Comparison of ENCODE assay signal across 16 cellular contexts in the genomic region with DNA sequence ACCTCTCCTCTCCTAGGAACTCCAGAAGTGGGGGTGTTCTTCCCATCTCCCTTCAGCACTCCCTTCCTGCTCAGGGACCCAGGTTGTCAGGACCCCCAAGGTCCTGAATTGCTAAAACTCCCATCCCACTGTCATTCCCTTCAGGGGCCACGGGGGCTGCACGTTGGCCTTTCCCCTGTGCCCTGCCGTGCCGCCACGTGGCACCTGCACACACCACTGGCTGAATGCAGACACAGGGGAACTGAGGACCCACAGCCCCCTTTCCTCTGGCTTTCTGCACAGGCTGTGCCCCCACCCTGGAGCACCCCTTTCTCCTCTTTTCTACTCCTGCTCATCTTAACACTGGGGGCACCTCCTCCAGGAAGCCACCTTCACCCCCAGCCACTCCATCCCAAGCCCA. TPM values are rescaled to one million over a fixed set of nuclear protein-coding genes. Genes with fewer than 3 reads are reported as not detected.
DNase-seq lines count a peak whose midpoint lies in the region; ATAC-seq and TF ChIP-seq lines count a peak whose summit lies in the region.
"Had no signal": no experiment of that assay in that cellular context is flagged by ENCODE, and none has a peak within 500 bp of the region (broad histone marks: within the 10 kb centered on the region; RNA-seq: fewer than 3 reads in every experiment).

No MANE protein-coding gene starts in this region.

- H3K36me3 Mint-ChIP-seq in activated naive CD8-positive, alpha-beta T cell treated with anti-CD3 and anti-CD28 coated beads for 36 hours: no peaks in the 10 kb centered on the region
- H3K36me3 Mint-ChIP-seq in activated naive CD8-positive, alpha-beta T cell treated with anti-CD3 and anti-CD28 coated beads, Interleukin-2, amount 50 U/mL, for 24 hours (ENCODE audit: low read depth): no peaks in the 10 kb centered on the region
- H3K36me3 Mint-ChIP-seq in chondrocyte (ENCODE audit: low read depth): no peaks in the 10 kb centered on the region
- H3K36me3 Mint-ChIP-seq in nephron progenitor cell (ENCODE audit: low read depth): peaks cover 46% of the 10 kb centered on the region
- H3K36me3 Mint-ChIP-seq: CD8-positive, alpha-beta T cell had no signal

- peak overlapping the region; percentile 72 for H3K27ac Mint-ChIP-seq in activated naive CD8-positive, alpha-beta T cell treated with anti-CD3 and anti-CD28 coated beads for 36 hours
- H3K27ac Mint-ChIP-seq in activated naive CD8-positive, alpha-beta T cell treated with anti-CD3 and anti-CD28 coated beads, Interleukin-2, amount 50 U/mL, for 24 hours: no peak overlapping the region
- H3K27ac Mint-ChIP-seq in chondrocyte (ENCODE audit: unreplicated experiment) (peak overlapping the region; percentile 46), nephron progenitor cell (peak overlapping the region; percentile 12)
- H3K27ac Mint-ChIP-seq: CD4-positive, alpha-beta T cell; CD8-positive, alpha-beta T cell had no signal

- peaks cover 23% of the 10 kb centered on the region for H3K4me1 Mint-ChIP-seq in activated naive CD8-positive, alpha-beta T cell treated with anti-CD3 and anti-CD28 coated beads for 36 hours
- peaks cover 20% of the 10 kb centered on the region for H3K4me1 Mint-ChIP-seq in activated naive CD8-positive, alpha-beta T cell treated with anti-CD3 and anti-CD28 coated beads, Interleukin-2, amount 50 U/mL, for 24 hours
- H3K4me1 Mint-ChIP-seq in chondrocyte (ENCODE audit: low read depth) (no peaks in the 10 kb centered on the region), nephron progenitor cell (peaks cover 1% of the 10 kb centered on the region)

- H3K4me3 Mint-ChIP-seq in activated naive CD8-positive, alpha-beta T cell treated with anti-CD3 and anti-CD28 coated beads for 36 hours: no peak overlapping the region
- H3K4me3 Mint-ChIP-seq in activated naive CD8-positive, alpha-beta T cell treated with anti-CD3 and anti-CD28 coated beads, Interleukin-2, amount 50 U/mL, for 24 hours: no peak overlapping the region
- H3K4me3 Mint-ChIP-seq in chondrocyte (ENCODE audit: unreplicated experiment) (no peak overlapping the region), nephron progenitor cell (no peak overlapping the region)
- H3K4me3 Mint-ChIP-seq: CD4-positive, alpha-beta T cell; CD8-positive, alpha-beta T cell had no signal

- H3K9me3 Mint-ChIP-seq in activated naive CD8-positive, alpha-beta T cell treated with anti-CD3 and anti-CD28 coated beads for 36 hours: no peaks in the 10 kb centered on the region
- H3K9me3 Mint-ChIP-seq in activated naive CD8-positive, alpha-beta T cell treated with anti-CD3 and anti-CD28 coated beads, Interleukin-2, amount 50 U/mL, for 24 hours: no peaks in the 10 kb centered on the region
- H3K9me3 Mint-ChIP-seq in chondrocyte (ENCODE audit: low read depth) (no peaks in the 10 kb centered on the region), nephron progenitor cell (no peaks in the 10 kb centered on the region)
- H3K9me3 Mint-ChIP-seq: CD4-positive, alpha-beta T cell; CD8-positive, alpha-beta T cell had no signal

- no peak for ATAC-seq in activated naive CD8-positive, alpha-beta T cell treated with anti-CD3 and anti-CD28 coated beads, Interleukin-2, amount 50 U/mL, for 24 hours
- ATAC-seq: CD8-positive, alpha-beta T cell had no signal

- peaks cover 3% of the 10 kb centered on the region for H3K27me3 Mint-ChIP-seq in activated naive CD8-positive, alpha-beta T cell treated with anti-CD3 and anti-CD28 coated beads for 36 hours
- H3K27me3 Mint-ChIP-seq in activated naive CD8-positive, alpha-beta T cell treated with anti-CD3 and anti-CD28 coated beads, Interleukin-2, amount 50 U/mL, for 24 hours: peaks cover 5% of the 10 kb centered on the region
- H3K27me3 Mint-ChIP-seq in chondrocyte (ENCODE audit: low read depth) (peaks cover 42% of the 10 kb centered on the region), nephron progenitor cell (ENCODE audit: low read depth, poor library complexity) (peaks cover 17% of the 10 kb centered on the region)

- TF ChIP-seq CTCF in chondrocyte (IDR thresholded peaks at IDR 0.05) (no peak), nephron progenitor cell (IDR thresholded peaks at IDR 0.05) (no peak)

- no peak for DNase-seq in activated naive CD8-positive, alpha-beta T cell treated with anti-CD3 and anti-CD28 coated beads for 36 hours
- no peak for DNase-seq in activated naive CD8-positive, alpha-beta T cell treated with anti-CD3 and anti-CD28 coated beads, Interleukin-2, amount 50 U/mL, for 24 hours
- DNase-seq in chondrocyte (ENCODE audit: low spot score) (no peak), nephron progenitor cell (no peak), NCI-H446 (lab: John Stamatoyannopoulos, UW) (no peak), NCI-H1105 (lab: John Stamatoyannopoulos, UW) (no peak), iPS-NIHi7 (ENCODE audit: extremely low spot score) (no peak)
- DNase-seq: 8988T; ACHN; Caco-2; Calu3; CD4-positive, alpha-beta T cell; DMS79 treated with DMSO at 0.1 percent for 48 hours; GF-D8 had no signal

RNA-seq across cellular contexts. Expression of a gene that starts 9.0 kb away (rescaled TPM):
- total RNA-seq in activated naive CD8-positive, alpha-beta T cell treated with anti-CD3 and anti-CD28 coated beads for 36 hours: under 1 TPM; 0.04 to 0.12 TPM
- 0.27 to 0.65 TPM (median 0.41 TPM) in 3 replicates for total RNA-seq in chondrocyte
- total RNA-seq: Caco-2; Calu3; CD4-positive, alpha-beta T cell had no signal

RNA-seq across cellular contexts. Expression of a gene that starts 12.6 kb away (rescaled TPM):
- 1 to 10 TPM; 2.2 to 3.1 TPM for total RNA-seq in activated naive CD8-positive, alpha-beta T cell treated with anti-CD3 and anti-CD28 coated beads for 36 hours
- 2.9 to 5.4 TPM (median 5.1 TPM) in 3 replicates for total RNA-seq in chondrocyte

RNA-seq across cellular contexts. Expression of a gene that starts 59.7 kb away (rescaled TPM):
- not detected for total RNA-seq in activated naive CD8-positive, alpha-beta T cell treated with anti-CD3 and anti-CD28 coated beads for 36 hours
- total RNA-seq in chondrocyte: not detected in 3 replicates
- total RNA-seq: A673; Caco-2; Calu3; CD4-positive, alpha-beta T cell; CD8-positive, alpha-beta T cell had no signal
